ENCODE assay signal across 16 cellular contexts in genomic region chr13:78341032-78341431, GRCh38.
A peak's percentile ranks its signal among the peaks of the same experiment; 100 is the strongest.
DNase-seq lines count a peak whose midpoint lies in the region; ATAC-seq and TF ChIP-seq lines count a peak whose summit lies in the region.
"Had no signal": no experiment of that assay in that cellular context is flagged by ENCODE, and none has a peak within 500 bp of the region (broad histone marks: within the 10 kb centered on the region; RNA-seq: fewer than 3 reads in every experiment).

No MANE protein-coding gene starts in this region.

- POLR2A ChIA-PET in OCI-LY7 (lab: Charles Lee), result no interaction called here

- no peaks in the 10 kb centered on the region for H3K79me2 ChIP-seq in OCI-LY7 (ENCODE audit: insufficient read depth, low read depth, low read length)

- H3K27ac ChIP-seq in right atrium auricular region (no peak overlapping the region), OCI-LY7 (ENCODE audit: low read depth, low read length, poor library complexity, severe bottlenecking) (no peak overlapping the region)
- H3K27ac ChIP-seq: ascending aorta, Peyer's patch had no signal

- no peaks in the 10 kb centered on the region for H3K9me3 ChIP-seq in right atrium auricular region
- H3K9me3 ChIP-seq in OCI-LY7 (ENCODE audit: low read length), result no peaks in the 10 kb centered on the region
- H3K9me3 ChIP-seq: ascending aorta, Peyer's patch had no signal

- no TSS peak for BruUV-seq in OCI-LY7 (replicated peaks; lab: Mats Ljungman, UMichigan)

- no peaks in the 10 kb centered on the region for H3K9me2 ChIP-seq in OCI-LY7 (ENCODE audit: insufficient read depth, low read length)

- H4K20me1 ChIP-seq in OCI-LY7 (ENCODE audit: insufficient read depth, low read length), result no peaks in the 10 kb centered on the region

- H3K4me2 ChIP-seq in OCI-LY7 (ENCODE audit: low read length), result no peak overlapping the region

- no peaks in the 10 kb centered on the region for H3K4me1 ChIP-seq in right atrium auricular region
- no peaks in the 10 kb centered on the region for H3K4me1 ChIP-seq in OCI-LY7 (ENCODE audit: insufficient read depth, low read length, poor library complexity, severe bottlenecking)
- H3K4me1 ChIP-seq: ascending aorta, Peyer's patch had no signal

- no peak overlapping the region for H3K4me3 ChIP-seq in right atrium auricular region
- no peak overlapping the region for H3K4me3 ChIP-seq in OCI-LY7 (ENCODE audit: low read depth, low read length, poor library complexity, severe bottlenecking)
- H3K4me3 ChIP-seq: ascending aorta, Peyer's patch had no signal

- intact Hi-C loops in OCI-LY7 (cut with micrococcal nuclease; ENCODE audit: unreplicated experiment), result no loop called here

- TF ChIP-seq CTCF in GM20000 (IDR thresholded peaks at IDR 0.05; ENCODE audit: extremely low read depth, missing control alignments) (no peak), right atrium auricular region (IDR thresholded peaks at IDR 0.05) (no peak), OCI-LY7 (conservative IDR thresholded peaks at IDR 0.05; ENCODE audit: low read length) (no peak)

- H3K27me3 ChIP-seq in right atrium auricular region, result no peaks in the 10 kb centered on the region
- H3K27me3 ChIP-seq: ascending aorta, Peyer's patch had no signal

- H3K36me3 ChIP-seq in right atrium auricular region (no peaks in the 10 kb centered on the region), OCI-LY7 (ENCODE audit: insufficient read depth, low read length) (no peaks in the 10 kb centered on the region)
- H3K36me3 ChIP-seq: ascending aorta, Peyer's patch had no signal

- ATAC-seq in GM18511 (IDR thresholded peaks at IDR 0.05; ENCODE audit: unreplicated experiment) (peak; percentile 82), HG02870 (IDR thresholded peaks at IDR 0.05; ENCODE audit: unreplicated experiment) (peak; percentile 99), HG03558 (IDR thresholded peaks at IDR 0.05; ENCODE audit: extremely low read depth, unreplicated experiment) (peak; percentile 83)

- DNase-seq in GM20000 (ENCODE audit: low spot score) (peak; percentile 9), AML-193 (lab: John Stamatoyannopoulos, UW) (no peak), right atrium auricular region (ENCODE audit: low spot score) (no peak), NCI-H2171 (lab: John Stamatoyannopoulos, UW) (no peak), OCI-LY7 (ENCODE audit: low spot score) (no peak)
- DNase-seq: activated CD4-positive, alpha-beta T cell treated with anti-CD3 and anti-CD28 coated beads for 4 hours; activated T-cell treated with anti-CD3 and anti-CD28 coated beads, Interleukin-2, amount 50 U/mL, for 48 hours; DMS79; midbrain; Peyer's patch; stimulated activated CD4-positive, alpha-beta T cell treated with anti-CD3 and anti-CD28 coated beads, Interleukin-2, amount 100 ng/mL, for 48 hours; stimulated activated naive CD4-positive, alpha-beta T cell treated with Interleukin-2 at 50 U/mL for 16 hours had no signal

- CTCF ChIA-PET in OCI-LY7 (lab: Charles Lee; ENCODE audit: unreplicated experiment), result no interaction called here

- H2AFZ ChIP-seq in OCI-LY7 (ENCODE audit: low read length), result no peak overlapping the region
